In genomic region chr5:139523635-139524445, GRCh38 we compare ENCODE assay signal across 1 cellular context.
TF ChIP-seq lines count a peak whose summit lies in the region.

No MANE protein-coding gene starts in this region.

TF ChIP-seq in IMR-90, 13 proteins besides CTCF, POLR2A, EP300 and RAD21 (continued from another document):
- TF ChIP-seq USF2 (IDR thresholded peaks at IDR 0.05; ENCODE audit: low read depth, low read length): no peak
